In genomic region chr21:29586696-29587095, GRCh38 we compare ENCODE assay signal across 30 cellular contexts.
"Had no signal": no experiment of that assay in that cellular context is flagged by ENCODE, and none has a peak within 500 bp of the region (broad histone marks: within the 10 kb centered on the region; RNA-seq: fewer than 3 reads in every experiment).

No MANE protein-coding gene starts in this region.

- H3K4me1 Mint-ChIP-seq: activated CD4-positive, alpha-beta T cell treated with anti-CD3 and anti-CD28 coated beads for 36 hours; activated naive CD8-positive, alpha-beta T cell treated with anti-CD3 and anti-CD28 coated beads for 36 hours; stimulated activated memory B cell treated with anti-CD40 and anti-IgM and Interleukin-4, amounts not matched to agents 10 μg/mL and 1 μg/mL and 100 μg/mL, for 72 hours had no signal

- DNase-seq: activated CD4-positive, alpha-beta T cell treated with anti-CD3 and anti-CD28 coated beads for 36 hours; activated CD4-positive, CD25-positive, alpha-beta regulatory T cell; activated effector memory CD4-positive, alpha-beta T cell treated with Interleukin-2 at 50 U/mL for 16 hours; activated naive CD4-positive, alpha-beta T cell treated with anti-CD3 and anti-CD28 coated beads for 36 hours; activated naive CD8-positive, alpha-beta T cell treated with anti-CD3 and anti-CD28 coated beads for 36 hours; cerebellar nuclear complex; cortex of kidney; effector memory CD8-positive, alpha-beta T cell; foreskin melanocyte; heart right ventricle; kidney glomerular epithelial cell; left lung; lower lobe of right lung; mesendoderm; mucosa of descending colon; ovary; small intestine; stimulated activated CD4-positive, alpha-beta T cell treated with anti-CD3 and anti-CD28 coated beads, Interleukin-4, amount 100 ng/mL, for 4 hours; stimulated activated CD8-positive, alpha-beta memory T cell treated with anti-CD3 and anti-CD28 coated beads, Interleukin-4, amount 100 ng/mL, for 48 hours; stomach; tibial artery; upper lobe of right lung had no signal

- H3K9me3 ChIP-seq: ascending aorta, heart right ventricle, left lung, lower lobe of right lung, mucosa of descending colon, neutrophil, ovary, stomach, tibial artery, upper lobe of right lung had no signal

- H3K4me3 ChIP-seq: ascending aorta, cardiac muscle cell, heart right ventricle, left lung, lower lobe of right lung, mucosa of descending colon, ovary, stomach, tibial artery, upper lobe of right lung had no signal

- H3K27me3 Mint-ChIP-seq: brain, progenitor cell of endocrine pancreas had no signal

- H3K27me3 ChIP-seq: ascending aorta, cardiac muscle cell, left lung, neutrophil, ovary, stomach, tibial artery, upper lobe of right lung had no signal

- H3K36me3 ChIP-seq: ascending aorta, cardiac muscle cell, heart right ventricle, left lung, lower lobe of right lung, neutrophil, ovary, stomach, tibial artery, upper lobe of right lung had no signal

- ATAC-seq: activated CD4-positive, alpha-beta T cell treated with anti-CD3 and anti-CD28 coated beads for 36 hours; effector memory CD8-positive, alpha-beta T cell; heart right ventricle; left lung; lower lobe of right lung; mucosa of descending colon; sciatic nerve; stimulated activated memory B cell treated with anti-CD40 and anti-IgM and Interleukin-4, amounts not matched to agents 10 μg/mL and 1 μg/mL and 100 μg/mL, for 72 hours; upper lobe of right lung had no signal

- H3K9me3 Mint-ChIP-seq: activated naive CD4-positive, alpha-beta T cell treated with anti-CD3 and anti-CD28 coated beads for 36 hours; activated naive CD8-positive, alpha-beta T cell treated with anti-CD3 and anti-CD28 coated beads for 36 hours; effector memory CD8-positive, alpha-beta T cell; nephron; stimulated activated memory B cell treated with anti-CD40 and anti-IgM and Interleukin-4, amounts not matched to agents 10 μg/mL and 1 μg/mL and 100 μg/mL, for 72 hours had no signal

- H3K36me3 Mint-ChIP-seq: activated naive CD8-positive, alpha-beta T cell treated with anti-CD3 and anti-CD28 coated beads for 36 hours; brain; stimulated activated memory B cell treated with anti-CD40 and anti-IgM and Interleukin-4, amounts not matched to agents 10 μg/mL and 1 μg/mL and 100 μg/mL, for 72 hours had no signal

- H3K27ac Mint-ChIP-seq: activated CD4-positive, alpha-beta T cell treated with anti-CD3 and anti-CD28 coated beads for 36 hours; activated naive CD4-positive, alpha-beta T cell treated with anti-CD3 and anti-CD28 coated beads for 36 hours; activated naive CD8-positive, alpha-beta T cell treated with anti-CD3 and anti-CD28 coated beads for 36 hours; brain; effector memory CD8-positive, alpha-beta T cell; progenitor cell of endocrine pancreas; stimulated activated memory B cell treated with anti-CD40 and anti-IgM and Interleukin-4, amounts not matched to agents 10 μg/mL and 1 μg/mL and 100 μg/mL, for 72 hours had no signal

- H3K4me3 Mint-ChIP-seq: activated CD4-positive, alpha-beta T cell treated with anti-CD3 and anti-CD28 coated beads for 36 hours; activated naive CD4-positive, alpha-beta T cell treated with anti-CD3 and anti-CD28 coated beads for 36 hours; activated naive CD8-positive, alpha-beta T cell treated with anti-CD3 and anti-CD28 coated beads for 36 hours; brain; effector memory CD8-positive, alpha-beta T cell; nephron; stimulated activated memory B cell treated with anti-CD40 and anti-IgM and Interleukin-4, amounts not matched to agents 10 μg/mL and 1 μg/mL and 100 μg/mL, for 72 hours had no signal

- H3K27ac ChIP-seq: ascending aorta, cardiac muscle cell, heart right ventricle, left lung, lower lobe of right lung, neutrophil, ovary, stomach, tibial artery, upper lobe of right lung had no signal

- H3K4me1 ChIP-seq: ascending aorta, heart right ventricle, left lung, lower lobe of right lung, stomach, upper lobe of right lung had no signal
